Comparison of ENCODE assay signal across 20 cellular contexts in genomic region chr13:40762849-40763248, GRCh38. TPM values are rescaled to one million over a fixed set of nuclear protein-coding genes. Genes with fewer than 3 reads are reported as not detected.
DNase-seq lines count a peak whose midpoint lies in the region; ATAC-seq and TF ChIP-seq lines count a peak whose summit lies in the region.
"Had no signal": no experiment of that assay in that cellular context is flagged by ENCODE, and none has a peak within 500 bp of the region (broad histone marks: within the 10 kb centered on the region; RNA-seq: fewer than 3 reads in every experiment).

No MANE protein-coding gene starts in this region.

- H3F3A ChIP-seq in DOHH2 (ENCODE audit: control insufficient read depth, insufficient read depth) = peaks cover 18% of the 10 kb centered on the region
- peaks cover 79% of the 10 kb centered on the region for H3F3A ChIP-seq in SU-DHL-6 (ENCODE audit: insufficient read depth)
- H3F3A ChIP-seq in neural progenitor cell (ENCODE audit: low read depth) = no peaks in the 10 kb centered on the region

- H3K79me2 ChIP-seq in DOHH2 (ENCODE audit: control insufficient read depth, low read length) (peaks cover 54% of the 10 kb centered on the region), SU-DHL-6 (ENCODE audit: insufficient read depth, low read length) (peaks cover 32% of the 10 kb centered on the region), neural progenitor cell (ENCODE audit: low read depth) (peaks cover 10% of the 10 kb centered on the region)

- H4K20me1 ChIP-seq in DOHH2 (ENCODE audit: control insufficient read depth, insufficient read depth, low read depth, low read length) (no peaks in the 10 kb centered on the region), SU-DHL-6 (ENCODE audit: low read depth, low read length) (no peaks in the 10 kb centered on the region), neural progenitor cell (ENCODE audit: low read depth) (peaks cover 4% of the 10 kb centered on the region)

- peak; percentile 54 for DNase-seq in AG20443 (ENCODE audit: low spot score)
- DNase-seq in fibroblast of mammary gland (ENCODE audit: low read depth) = peak; percentile 77
- DNase-seq in neural progenitor cell (ENCODE audit: low spot score) = no peak
- no peak for DNase-seq in midbrain (lab: John Stamatoyannopoulos, UW)
- DNase-seq: activated CD4-positive, alpha-beta T cell treated with anti-CD3 and anti-CD28 coated beads for 1 hour; activated CD8-positive, alpha-beta memory T cell treated with anti-CD3 and anti-CD28 coated beads, Interleukin-2, amount 10 ng/mL, durations not matched to agents 7 days and 5 days; cortex of kidney; GDM1; NCI-H1694 treated with DMSO at 0.1 percent for 48 hours; NCI-H526 treated with DMSO at 0.1 percent for 48 hours; ovary; stimulated activated CD4-positive, alpha-beta T cell treated with anti-CD3 and anti-CD28 coated beads, Interleukin-2, amount 100 ng/mL, for 48 hours; stimulated activated naive CD4-positive, alpha-beta T cell; SW 1271; transverse colon had no signal

- H3K27me3 ChIP-seq in DOHH2 (ENCODE audit: control insufficient read depth, low read length) (no peaks in the 10 kb centered on the region), SU-DHL-6 (ENCODE audit: low read length) (no peaks in the 10 kb centered on the region), neural progenitor cell (no peaks in the 10 kb centered on the region)
- H3K27me3 ChIP-seq: ovary, transverse colon had no signal

- H3K9ac ChIP-seq in SU-DHL-6 (ENCODE audit: low read length) (peak overlapping the region; percentile 29; the same call in 1 of the 2 replicates), neural progenitor cell (no peak overlapping the region)

- peak overlapping the region; percentile 8; the same call in 1 of the 2 replicates for H3K4me3 ChIP-seq in DOHH2 (ENCODE audit: low read length)
- no peak overlapping the region for H3K4me3 ChIP-seq in SU-DHL-6 (ENCODE audit: insufficient read depth, low read length, poor library complexity, severe bottlenecking)
- no peak overlapping the region for H3K4me3 ChIP-seq in fibroblast of mammary gland (ENCODE audit: control insufficient read depth, low read depth, low read length)
- H3K4me3 ChIP-seq in neural progenitor cell = no peak overlapping the region
- H3K4me3 ChIP-seq: ovary, transverse colon had no signal

- no peak for ATAC-seq in HG03378 (IDR thresholded peaks at IDR 0.05; ENCODE audit: unreplicated experiment)
- ATAC-seq: activated CD8-positive, alpha-beta memory T cell treated with anti-CD3 and anti-CD28 coated beads, Interleukin-2, amount 10 ng/mL, durations not matched to agents 7 days and 5 days; natural killer cell treated with Interleukin-12 subunit alpha and Interleukin-12 subunit beta and Interleukin-15 and Interleukin-18, amount 100 ng/mL, for 72 hours; Right ventricle myocardium inferior had no signal

- no peak for TF ChIP-seq CTCF in DOHH2 (IDR thresholded peaks at IDR 0.05; ENCODE audit: low read depth, low read length, poor library complexity, severe bottlenecking)
- TF ChIP-seq CTCF in SU-DHL-6 (IDR thresholded peaks at IDR 0.05; ENCODE audit: insufficient read depth, low read length, poor library complexity, severe bottlenecking) = no peak
- no peak for TF ChIP-seq CTCF in fibroblast of mammary gland (conservative IDR thresholded peaks at IDR 0.05; ENCODE audit: control insufficient read depth, insufficient read depth, low read depth, low read length)
- TF ChIP-seq CTCF in neural progenitor cell (IDR thresholded peaks at IDR 0.05) = no peak

- no peak overlapping the region for H3K27ac Mint-ChIP-seq in neural progenitor cell
- H3K27ac Mint-ChIP-seq: activated CD8-positive, alpha-beta memory T cell treated with anti-CD3 and anti-CD28 coated beads, Interleukin-2, amount 10 ng/mL, durations not matched to agents 7 days and 5 days; natural killer cell treated with Interleukin-12 subunit alpha and Interleukin-12 subunit beta and Interleukin-15 and Interleukin-18, amount 100 ng/mL, for 72 hours had no signal

- H3K36me3 ChIP-seq in DOHH2 (ENCODE audit: control insufficient read depth, low read length) (peaks cover 66% of the 10 kb centered on the region), SU-DHL-6 (ENCODE audit: low read length) (peaks cover 9% of the 10 kb centered on the region), neural progenitor cell (peaks cover 10% of the 10 kb centered on the region)
- H3K36me3 ChIP-seq: ovary had no signal

- no peak overlapping the region for H3K4me3 Mint-ChIP-seq in neural progenitor cell
- H3K4me3 Mint-ChIP-seq: activated CD8-positive, alpha-beta memory T cell treated with anti-CD3 and anti-CD28 coated beads, Interleukin-2, amount 10 ng/mL, durations not matched to agents 7 days and 5 days; natural killer cell treated with Interleukin-12 subunit alpha and Interleukin-12 subunit beta and Interleukin-15 and Interleukin-18, amount 100 ng/mL, for 72 hours had no signal

- H3K9me3 Mint-ChIP-seq in neural progenitor cell = no peaks in the 10 kb centered on the region
- H3K9me3 Mint-ChIP-seq: natural killer cell treated with Interleukin-12 subunit alpha and Interleukin-12 subunit beta and Interleukin-15 and Interleukin-18, amount 100 ng/mL, for 72 hours had no signal

- H3K4me1 Mint-ChIP-seq in neural progenitor cell = no peaks in the 10 kb centered on the region

- H3K27ac ChIP-seq in DOHH2 (ENCODE audit: low read depth, low read length) = peak overlapping the region; percentile 30
- peak overlapping the region; percentile 91 for H3K27ac ChIP-seq in SU-DHL-6 (ENCODE audit: low read depth, low read length)
- no peak overlapping the region for H3K27ac ChIP-seq in neural progenitor cell
- H3K27ac ChIP-seq: ovary, transverse colon had no signal

- H3K4me2 ChIP-seq in DOHH2 (ENCODE audit: low read length) (peak overlapping the region; percentile 35), SU-DHL-6 (ENCODE audit: low read depth, low read length, poor library complexity, severe bottlenecking) (peak overlapping the region; percentile 28), neural progenitor cell (no peak overlapping the region)

- H2AFZ ChIP-seq in SU-DHL-6 (ENCODE audit: low read depth, low read length, severe bottlenecking) (no peak overlapping the region), neural progenitor cell (replicated peaks) (no peak overlapping the region)

- H3K27me3 Mint-ChIP-seq in neural progenitor cell (ENCODE audit: insufficient read depth, low read depth) = no peaks in the 10 kb centered on the region
- H3K27me3 Mint-ChIP-seq: activated CD8-positive, alpha-beta memory T cell treated with anti-CD3 and anti-CD28 coated beads, Interleukin-2, amount 10 ng/mL, durations not matched to agents 7 days and 5 days; natural killer cell treated with Interleukin-12 subunit alpha and Interleukin-12 subunit beta and Interleukin-15 and Interleukin-18, amount 100 ng/mL, for 72 hours had no signal

- H3K36me3 Mint-ChIP-seq in neural progenitor cell = peaks cover 7% of the 10 kb centered on the region

- H3K9me2 ChIP-seq in DOHH2 (replicated peaks; ENCODE audit: control insufficient read depth, low read length) (no peaks in the 10 kb centered on the region), SU-DHL-6 (replicated peaks; ENCODE audit: insufficient read depth, low read length) (no peaks in the 10 kb centered on the region)

- no peaks in the 10 kb centered on the region for H3K9me3 ChIP-seq in DOHH2 (ENCODE audit: control insufficient read depth, insufficient read depth, low read length)
- H3K9me3 ChIP-seq in SU-DHL-6 (ENCODE audit: insufficient read depth, low read length) = no peaks in the 10 kb centered on the region
- no peaks in the 10 kb centered on the region for H3K9me3 ChIP-seq in neural progenitor cell (ENCODE audit: low read depth)
- H3K9me3 ChIP-seq: ovary, transverse colon had no signal

- H3K4me1 ChIP-seq in DOHH2 (ENCODE audit: control insufficient read depth, low read length) (peaks cover 77% of the 10 kb centered on the region), neural progenitor cell (no peaks in the 10 kb centered on the region)

RNA-seq across cellular contexts. Expression of gene MRPS31, which starts 8.1 kb away (rescaled TPM):
- total RNA-seq in neural progenitor cell (ENCODE audit: low replicate concordance) = 29.4 and 61.5 TPM in 2 replicates

RNA-seq across cellular contexts. Expression of gene SLC25A15, which starts 26.6 kb away (rescaled TPM):
- 33.7 and 44.2 TPM in 2 replicates for total RNA-seq in neural progenitor cell (ENCODE audit: low replicate concordance)

Comparison
In these comparisons a context has a peak if more than half of its experiments do, and no peak if none do; other contexts are left out.
1. DNase-seq: peak in AG20443 (single experiment) and fibroblast of mammary gland (single experiment); none in neural progenitor cell (single experiment) and midbrain (single experiment).